In the genomic region with DNA sequence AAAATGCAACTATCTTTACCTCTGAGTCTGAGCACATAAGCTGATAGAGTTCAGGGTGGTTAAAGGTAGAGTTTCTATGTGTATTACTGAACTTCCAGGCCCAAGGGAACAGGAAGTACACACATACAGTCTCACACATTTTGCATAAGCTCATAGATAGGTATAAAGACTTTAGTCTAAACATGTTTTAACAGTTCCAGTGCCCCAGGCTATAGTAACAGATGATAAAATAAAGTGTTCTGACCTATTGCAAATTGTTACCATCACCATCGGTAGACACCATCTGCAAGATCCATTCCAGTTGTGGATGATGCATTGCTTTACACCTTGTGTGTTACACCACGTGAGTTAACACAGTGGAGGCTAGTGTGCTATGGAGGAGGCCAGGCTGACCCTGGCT, we compare ENCODE assay signal across 26 cellular contexts.
"Had no signal": no experiment of that assay in that cellular context is flagged by ENCODE, and none has a peak within 500 bp of the region (broad histone marks: within the 10 kb centered on the region; RNA-seq: fewer than 3 reads in every experiment).

No MANE protein-coding gene starts in this region.

- FAIRE-seq: endothelial cell of umbilical vein, kidney, pancreas had no signal

- H3K27me3 ChIP-seq: esophagus muscularis mucosa, pancreas, right lobe of liver, upper lobe of left lung had no signal

- H3K4me3 ChIP-seq: coronary artery, esophagus muscularis mucosa, gastroesophageal sphincter, left ventricle myocardium inferior, lung, pancreas, prostate gland, right lobe of liver, spleen, tibial artery, upper lobe of left lung had no signal

- H3K4me1 ChIP-seq: left ventricle myocardium inferior, pancreas, prostate gland, right lobe of liver, tibial artery had no signal

- H3K9me3 ChIP-seq: esophagus muscularis mucosa, gastroesophageal sphincter, left ventricle myocardium inferior, pancreas, prostate gland, right lobe of liver, spleen, upper lobe of left lung had no signal

- DNase-seq: effector CD4-positive, alpha-beta T cell; endodermal cell; glutamatergic neuron; immature natural killer cell; kidney; left cardiac atrium; left ventricle myocardium inferior; mesendoderm; naive B cell; occipital lobe; pancreas; retina; right lobe of liver; spleen; stimulated activated CD4-positive, alpha-beta T cell treated with anti-CD3 and anti-CD28 coated beads, Interleukin-15, amount 100 ng/mL, for 24 hours; stimulated activated CD4-positive, alpha-beta T cell treated with anti-CD3 and anti-CD28 coated beads, Interleukin-1b, Interleukin-23, amount 100 ng/mL, for 48 hours; stimulated activated CD4-positive, alpha-beta T cell treated with anti-CD3 and anti-CD28 coated beads, Interleukin-4, amount 100 ng/mL, for 24 hours; tibial artery; upper lobe of left lung had no signal

- H3K36me3 ChIP-seq: esophagus muscularis mucosa, gastroesophageal sphincter, left ventricle myocardium inferior, pancreas, prostate gland, right lobe of liver, spleen, tibial artery, upper lobe of left lung had no signal

- H3K27ac ChIP-seq: coronary artery, left ventricle myocardium inferior, pancreas, prostate gland, right lobe of liver, spleen, tibial artery, upper lobe of left lung had no signal

- ATAC-seq: gastroesophageal sphincter; left cardiac atrium; pancreas; right lobe of liver; stimulated activated memory B cell treated with anti-CD40 and anti-IgM and Interleukin-4, amounts not matched to agents 10 μg/mL and 1 μg/mL and 100 μg/mL, for 72 hours had no signal
